In genomic region chr16:58684354-58685083, GRCh38 we compare ENCODE assay signal across 1 cellular context.
A peak's percentile ranks its signal among the peaks of the same experiment; 100 is the strongest.
TF ChIP-seq lines count a peak whose summit lies in the region.

Gene SLC38A7 (minus strand): TSS chr16:58684770. CDS start chr16:58680126, 4,644 bp downstream.

TF ChIP-seq in K562, 482 proteins besides CTCF, POLR2A, EP300 and RAD21 (continued from another document and continues in another):
- TF ChIP-seq CUX1 (CRISPR knock-in tag; IDR thresholded peaks at IDR 0.05) = no peak
- TF ChIP-seq TEAD4 (IDR thresholded peaks at IDR 0.05; ENCODE audit: low read length) = no peak
- no peak for TF ChIP-seq TEAD4 (CRISPR knock-in tag; IDR thresholded peaks at IDR 0.05; ENCODE audit: borderline replicate concordance)
- no peak for TF ChIP-seq ZNF175 (CRISPR knock-in tag; IDR thresholded peaks at IDR 0.05; ENCODE audit: low read depth)
- TF ChIP-seq EHMT2 (IDR thresholded peaks at IDR 0.05) = no peak
- no peak for TF ChIP-seq NR3C1 (CRISPR knock-in tag; IDR thresholded peaks at IDR 0.05)
- TF ChIP-seq SFPQ (IDR thresholded peaks at IDR 0.05; ENCODE audit: low read depth, low read length) = no peak
- TF ChIP-seq ZNF143 (CRISPR knock-in tag; IDR thresholded peaks at IDR 0.05) = peak; percentile 97
- no peak; the same call in 1 of the 2 replicates for TF ChIP-seq LEF1 (IDR thresholded peaks at IDR 0.05)
- TF ChIP-seq TFAP4 (CRISPR knock-in tag; IDR thresholded peaks at IDR 0.05; ENCODE audit: borderline replicate concordance) = peak; percentile 81
- TF ChIP-seq TCF3 (CRISPR knock-in tag; IDR thresholded peaks at IDR 0.05) = no peak
- TF ChIP-seq BRF1 (IDR thresholded peaks at IDR 0.05; ENCODE audit: borderline replicate concordance, extremely low read depth, insufficient read length) = no peak
- TF ChIP-seq ELF4 (CRISPR knock-in tag; IDR thresholded peaks at IDR 0.05) = no peak
- no peak for TF ChIP-seq E2F3 (CRISPR knock-in tag; IDR thresholded peaks at IDR 0.05)
- TF ChIP-seq ZHX1 (conservative IDR thresholded peaks at IDR 0.05; ENCODE audit: low read length) = no peak
- no peak for TF ChIP-seq ADNP (tag; IDR thresholded peaks at IDR 0.05)
- TF ChIP-seq GATAD2B (IDR thresholded peaks at IDR 0.05; ENCODE audit: borderline replicate concordance) = no peak
- no peak for TF ChIP-seq ZNF436 (CRISPR knock-in tag; IDR thresholded peaks at IDR 0.05)
- no peak for TF ChIP-seq RBM25 (IDR thresholded peaks at IDR 0.05; ENCODE audit: low read depth, low read length, severe bottlenecking)
- TF ChIP-seq THRB (CRISPR knock-in tag; conservative IDR thresholded peaks at IDR 0.05) = no peak
- TF ChIP-seq RAD51 (IDR thresholded peaks at IDR 0.05; ENCODE audit: borderline replicate concordance, low read depth) = peak; percentile 99
- TF ChIP-seq ZNF740 (CRISPR knock-in tag; IDR thresholded peaks at IDR 0.05) = peak; percentile 52; the same call in 1 of the 2 replicates
- TF ChIP-seq ZNF740 (tag; IDR thresholded peaks at IDR 0.05) = no peak
- no peak for TF ChIP-seq ZC3H4 (CRISPR knock-in tag; IDR thresholded peaks at IDR 0.05; ENCODE audit: borderline replicate concordance)
- no peak for TF ChIP-seq ZNF217 (CRISPR knock-in tag; IDR thresholded peaks at IDR 0.05)
- no peak for TF ChIP-seq E2F4 (CRISPR knock-in tag; IDR thresholded peaks at IDR 0.05; ENCODE audit: low read depth)
- TF ChIP-seq ZNF583 (CRISPR knock-in tag; IDR thresholded peaks at IDR 0.05) = no peak
- no peak for TF ChIP-seq HLTF (IDR thresholded peaks at IDR 0.05)
- no peak for TF ChIP-seq ZBTB17 (CRISPR knock-in tag; IDR thresholded peaks at IDR 0.05)
- no peak for TF ChIP-seq CBFA2T3 (IDR thresholded peaks at IDR 0.05)
- TF ChIP-seq ZNF318 (IDR thresholded peaks at IDR 0.05; ENCODE audit: borderline replicate concordance in 1 of 2, low read depth in 1 of 2) = no peak
- TF ChIP-seq BRF2 (IDR thresholded peaks at IDR 0.05; ENCODE audit: borderline replicate concordance, insufficient read depth, insufficient read length) = no peak
- no peak for TF ChIP-seq RBM14 (IDR thresholded peaks at IDR 0.05; ENCODE audit: borderline replicate concordance, insufficient read depth, low read depth, low read length)
- peak; percentile 88 for TF ChIP-seq SIN3B (IDR thresholded peaks at IDR 0.05; ENCODE audit: low read depth)
- TF ChIP-seq ZNF717 (CRISPR knock-in tag; IDR thresholded peaks at IDR 0.05) = no peak
